Comparison of ENCODE assay signal across 11 cellular contexts in genomic region chr12:6347367-6348338, GRCh38. TPM values are rescaled to one million over a fixed set of nuclear protein-coding genes. Genes with fewer than 3 reads are reported as not detected.
DNase-seq lines count a peak whose midpoint lies in the region; ATAC-seq, FAIRE-seq and TF ChIP-seq lines count a peak whose summit lies in the region.
"Had no signal": no experiment of that assay in that cellular context is flagged by ENCODE, and none has a peak within 500 bp of the region (broad histone marks: within the 10 kb centered on the region; RNA-seq: fewer than 3 reads in every experiment).

No MANE protein-coding gene starts in this region.

- TF ChIP-seq CTCF in esophagus squamous epithelium (IDR thresholded peaks at IDR 0.05), result no peak

- peak overlapping the region in 1 of 4 donors; percentile 29 for H3K4me3 ChIP-seq in esophagus squamous epithelium

- peaks cover 0 to 57% (median 0%) of the 10 kb centered on the region in 3 donors for H3K36me3 ChIP-seq in esophagus squamous epithelium

- no peaks in the 10 kb centered on the region for H3K9me3 Mint-ChIP-seq in activated naive CD8-positive, alpha-beta T cell (ENCODE audit: low read depth)
- no peaks in the 10 kb centered on the region for H3K9me3 Mint-ChIP-seq in activated naive CD8-positive, alpha-beta T cell treated with anti-CD3 and anti-CD28 coated beads, Interleukin-2, amount 50 U/mL, for 24 hours
- H3K9me3 Mint-ChIP-seq in naive thymus-derived CD8-positive, alpha-beta T cell, result no peaks in the 10 kb centered on the region

- peak in 1 of 4 donors; percentile 42 for TF ChIP-seq POLR2A in esophagus squamous epithelium (IDR thresholded peaks at IDR 0.05)

- POLR2A ChIA-PET in naive thymus-derived CD8-positive, alpha-beta T cell (lab: Charles Lee), result interaction anchor here (0.6 to 7.4 kb wide), 6 partner anchors 12 to 192 kb away, joined by 3 to 70 read pairs (median 4); partner anchors contain the start of gene MRPL51

- H3K4me1 Mint-ChIP-seq in activated naive CD8-positive, alpha-beta T cell (ENCODE audit: low read depth), result peaks cover 45% of the 10 kb centered on the region
- peaks cover 46% of the 10 kb centered on the region for H3K4me1 Mint-ChIP-seq in activated naive CD8-positive, alpha-beta T cell treated with anti-CD3 and anti-CD28 coated beads, Interleukin-2, amount 50 U/mL, for 24 hours
- H3K4me1 Mint-ChIP-seq in naive thymus-derived CD8-positive, alpha-beta T cell, result peaks cover 30 to 52% (median 48%) of the 10 kb centered on the region in 4 donors

- peak overlapping the region; percentile 48 for H3K27ac Mint-ChIP-seq in activated naive CD8-positive, alpha-beta T cell
- H3K27ac Mint-ChIP-seq in activated naive CD8-positive, alpha-beta T cell treated with anti-CD3 and anti-CD28 coated beads, Interleukin-2, amount 50 U/mL, for 24 hours, result no peak overlapping the region
- H3K27ac Mint-ChIP-seq in naive thymus-derived CD8-positive, alpha-beta T cell, result peak overlapping the region in 9 of 10 donors; percentile 22 to 83 (median 60)

- no peaks in the 10 kb centered on the region for H3K36me3 Mint-ChIP-seq in activated naive CD8-positive, alpha-beta T cell
- H3K36me3 Mint-ChIP-seq in activated naive CD8-positive, alpha-beta T cell treated with anti-CD3 and anti-CD28 coated beads, Interleukin-2, amount 50 U/mL, for 24 hours (ENCODE audit: low read depth), result no peaks in the 10 kb centered on the region
- no peaks in the 10 kb centered on the region for H3K36me3 Mint-ChIP-seq in naive thymus-derived CD8-positive, alpha-beta T cell

- no peaks in the 10 kb centered on the region for H3K9me3 ChIP-seq in esophagus squamous epithelium

- FAIRE-seq in urothelium cell line (lab: Jason Lieb, UNC), result peak; percentile 20

- WGBS in esophagus squamous epithelium, 2 donors, result 36 to 46% methylated on average over 10 to 15 of the region's 19 CpGs

- intact Hi-C loops in esophagus squamous epithelium (cut with DNase I), result no loop called here

- peak overlapping the region; percentile 44 to 95 (median 84) for H3K27ac ChIP-seq in esophagus squamous epithelium

- DNase-seq in activated naive CD8-positive, alpha-beta T cell treated with anti-CD3 and anti-CD28 coated beads, Interleukin-2, amount 50 U/mL, for 24 hours, result no peak
- DNase-seq in esophagus squamous epithelium (lab: John Stamatoyannopoulos, UW), result no peak
- peak in 1 of 10 donors; percentile 34 for DNase-seq in naive thymus-derived CD8-positive, alpha-beta T cell
- no peak for DNase-seq in urothelium cell line (ENCODE audit: low spot score)
- no peak for DNase-seq in EL
- no peak for DNase-seq in activated CD8-positive, alpha-beta memory T cell treated with anti-CD3 and anti-CD28 coated beads, Interleukin-2, amount 50 U/mL, for 4 hours
- DNase-seq: central memory CD4-positive, alpha-beta T cell; NK-92 treated with Interleukin-12 subunit alpha and Interleukin-12 subunit beta, amount 100 ng/mL, for 24 hours had no signal

- H3K4me1 ChIP-seq in esophagus squamous epithelium, result peaks cover 32 to 62% (median 48%) of the 10 kb centered on the region in 3 donors

- peak overlapping the region; percentile 46 for H3K4me3 Mint-ChIP-seq in activated naive CD8-positive, alpha-beta T cell
- H3K4me3 Mint-ChIP-seq in activated naive CD8-positive, alpha-beta T cell treated with anti-CD3 and anti-CD28 coated beads, Interleukin-2, amount 50 U/mL, for 24 hours, result no peak overlapping the region
- peak overlapping the region in 4 of 10 donors; percentile 8 to 61 (median 51) for H3K4me3 Mint-ChIP-seq in naive thymus-derived CD8-positive, alpha-beta T cell

- no peaks in the 10 kb centered on the region for H3K27me3 ChIP-seq in esophagus squamous epithelium

- H3K27me3 Mint-ChIP-seq in activated naive CD8-positive, alpha-beta T cell, result no peaks in the 10 kb centered on the region
- no peaks in the 10 kb centered on the region for H3K27me3 Mint-ChIP-seq in activated naive CD8-positive, alpha-beta T cell treated with anti-CD3 and anti-CD28 coated beads, Interleukin-2, amount 50 U/mL, for 24 hours
- H3K27me3 Mint-ChIP-seq in naive thymus-derived CD8-positive, alpha-beta T cell, result peaks cover 0 to 7% (median 0%) of the 10 kb centered on the region in 5 donors

- no peak for ATAC-seq in activated naive CD8-positive, alpha-beta T cell treated with anti-CD3 and anti-CD28 coated beads, Interleukin-2, amount 50 U/mL, for 24 hours
- peak; percentile 65 to 85 for ATAC-seq in naive thymus-derived CD8-positive, alpha-beta T cell
- ATAC-seq in SK-N-SH treated with all-trans-retinoic acid at 6 μM for 48 hours, result no peak
- ATAC-seq: HCT116 had no signal

TF ChIP-seq in SK-N-SH treated with all-trans-retinoic acid at 6 μM for 48 hours, 23 proteins besides CTCF, POLR2A, EP300 and RAD21:
- TF ChIP-seq RARB (CRISPR knock-in tag; IDR thresholded peaks at IDR 0.05) (no peak), OSR1 (CRISPR knock-in tag; IDR thresholded peaks at IDR 0.05) (no peak), ZFP3 (CRISPR knock-in tag; IDR thresholded peaks at IDR 0.05) (no peak), ZNF565 (CRISPR knock-in tag; conservative IDR thresholded peaks at IDR 0.05; ENCODE audit: low read depth) (no peak), ZNF70 (CRISPR knock-in tag; IDR thresholded peaks at IDR 0.05) (no peak), TCF4 (CRISPR knock-in tag; IDR thresholded peaks at IDR 0.05; ENCODE audit: borderline replicate concordance) (no peak)
TF ChIP-seq in SK-N-SH treated with all-trans-retinoic acid at 6 μM for 48 hours: peak in this region for 0.

RNA-seq across cellular contexts. Expression of gene TNFRSF1A, which starts 5.8 kb away (rescaled TPM):
- total RNA-seq in esophagus squamous epithelium, result 100 to 1,000 TPM; 121 to 190 (median 134) TPM
- 10 to 100 TPM; 91.7 to 97.6 TPM for total RNA-seq in naive thymus-derived CD8-positive, alpha-beta T cell
- 10 to 100 TPM; 19.5 to 43.7 (median 31.1) TPM for polyA plus RNA-seq in naive thymus-derived CD8-positive, alpha-beta T cell

RNA-seq across cellular contexts. Expression of gene SCNN1A, which starts 27.7 kb away (rescaled TPM):
- total RNA-seq in esophagus squamous epithelium, result 100 to 1,000 TPM in 3 of 4 donors, 10 to 100 TPM in 1; 88.9 to 266 (median 111) TPM
- 1 to 10 TPM; 4.0 to 4.7 TPM for total RNA-seq in naive thymus-derived CD8-positive, alpha-beta T cell
- under 1 TPM; 0.06 to 0.65 (median 0.23) TPM for polyA plus RNA-seq in naive thymus-derived CD8-positive, alpha-beta T cell

RNA-seq across cellular contexts. Expression of gene LTBR, which starts 36.3 kb away (rescaled TPM):
- total RNA-seq in esophagus squamous epithelium, result 100 to 1,000 TPM in 3 of 4 donors, 10 to 100 TPM in 1; 98.2 to 171 (median 136) TPM
- under 1 TPM; 0.91 to 0.93 TPM for total RNA-seq in naive thymus-derived CD8-positive, alpha-beta T cell
- under 1 TPM in 1 of 3 donors, not detected in 2; 0.23 TPM for polyA plus RNA-seq in naive thymus-derived CD8-positive, alpha-beta T cell

RNA-seq across cellular contexts. Expression of gene PLEKHG6, which starts 37.2 kb away (rescaled TPM):
- 10 to 100 TPM; 13.9 to 61.7 (median 29.2) TPM for total RNA-seq in esophagus squamous epithelium
- not detected for total RNA-seq in naive thymus-derived CD8-positive, alpha-beta T cell
- under 1 TPM; 0.14 to 0.17 (median 0.15) TPM for polyA plus RNA-seq in naive thymus-derived CD8-positive, alpha-beta T cell

Comparison
In these comparisons a context has a peak if more than half of its experiments do, and no peak if none do; other contexts are left out.
1. ATAC-seq: peak in naive thymus-derived CD8-positive, alpha-beta T cell (2 of 2); none in activated naive CD8-positive, alpha-beta T cell treated with anti-CD3 and anti-CD28 coated beads, Interleukin-2, amount 50 U/mL, for 24 hours (single experiment) and SK-N-SH treated with all-trans-retinoic acid at 6 μM for 48 hours (single experiment).
2. RNA of gene SCNN1A, which starts 27.7 kb away (total RNA-seq): 88.9 to 266 TPM in esophagus squamous epithelium; 4.0 to 4.7 TPM in naive thymus-derived CD8-positive, alpha-beta T cell; every median in the first group is over 10 times any median in the second.
3. RNA of gene LTBR, which starts 36.3 kb away (total RNA-seq): 98.2 to 171 TPM in esophagus squamous epithelium; 0.91 to 0.93 TPM in naive thymus-derived CD8-positive, alpha-beta T cell; every median in the first group is over 10 times any median in the second.